Comparison of ENCODE assay signal across 8 cellular contexts in genomic region chr3:183635431-183636220, GRCh38. TPM values are rescaled to one million over a fixed set of nuclear protein-coding genes. Genes with fewer than 3 reads are reported as not detected.
DNase-seq lines count a peak whose midpoint lies in the region; ATAC-seq, FAIRE-seq and TF ChIP-seq lines count a peak whose summit lies in the region.

Gene KLHL24 (plus strand): TSS chr3:183635623. CDS start chr3:183650357, 14,734 bp downstream.

- H3K27ac ChIP-seq in kidney (ENCODE audit: low read depth in 2 of 2, low read length in 2 of 2), result peak within 1 kb of the TSS; percentile 98 to 100

- TF ChIP-seq CTCF in AG10803 (conservative IDR thresholded peaks at IDR 0.05; ENCODE audit: low read length) (no peak), kidney (IDR thresholded peaks at IDR 0.05; ENCODE audit: borderline replicate concordance, extremely low read depth, insufficient read depth) (no peak)

- peaks cover 11 to 14% of the 10 kb centered on the region in 2 donors for H3K4me1 ChIP-seq in kidney (ENCODE audit: control insufficient read depth in 1 of 2, insufficient read depth in 1 of 2, low read depth in 1 of 2, low read length in 2 of 2)

- FAIRE-seq in kidney (lab: Jason Lieb, UNC), result no peak

- no peaks in the 10 kb centered on the region for H3K9me3 ChIP-seq in kidney (ENCODE audit: control insufficient read depth in 1 of 2, low read length in 2 of 2)

- peaks cover 0 to 3% of the 10 kb centered on the region in 2 donors for H3K36me3 ChIP-seq in kidney (ENCODE audit: control insufficient read depth in 1 of 2, insufficient read depth in 2 of 2, low read length in 2 of 2)

- ATAC-seq in GM19043 (IDR thresholded peaks at IDR 0.05; ENCODE audit: low read depth, unreplicated experiment) (peak; percentile 89), HG03378 (IDR thresholded peaks at IDR 0.05; ENCODE audit: unreplicated experiment) (peak; percentile 83)

- DNase-seq in AG10803 (ENCODE audit: low read depth) (peak; percentile 89), NCI-H446 treated with DMSO at 0.1 percent for 48 hours (lab: John Stamatoyannopoulos, UW) (peak; percentile 81), cerebellum (ENCODE audit: low spot score) (peak; percentile 94), kidney (peak; percentile 98)
- DNase-seq in activated CD4-positive, CD25-positive, alpha-beta regulatory T cell treated with anti-CD3 and anti-CD28 coated beads, Interleukin-2, amount 50 U/mL, for 72 hours, result peak; percentile 88
- peak; percentile 95 for DNase-seq in stimulated activated CD4-positive, alpha-beta T cell treated with anti-CD3 and anti-CD28 coated beads, Interleukin-15, amount 100 ng/mL, for 24 hours

- intact Hi-C loops in kidney (cut with DNase I), result no loop called here

- peak within 1 kb of the TSS; percentile 88 for H3K4me3 ChIP-seq in AG10803 (ENCODE audit: low read length)
- peak within 1 kb of the TSS; percentile 80 to 87 for H3K4me3 ChIP-seq in kidney (ENCODE audit: low read length in 2 of 2)

- H3K9ac ChIP-seq in kidney (ENCODE audit: low read length in 2 of 2), result peak within 1 kb of the TSS; percentile 94 to 98

RNA-seq across cellular contexts. Expression of gene KLHL24, which starts in this region (rescaled TPM):
- total RNA-seq in cerebellum (138 TPM), kidney (61.3 TPM)
- 8.4 TPM for polyA plus RNA-seq in kidney (ENCODE audit: insufficient read depth, low read depth, low replicate concordance)

Comparison
In these comparisons a context has a peak if more than half of its experiments do, and no peak if none do; other contexts are left out.
1. Peak in every context shown above with its lines: DNase-seq, ATAC-seq, H3K4me3 ChIP-seq and H3K27ac ChIP-seq.